ENCODE assay signal across 9 cellular contexts in genomic region chr20:46787986-46788762, GRCh38.
"Had no signal": no experiment of that assay in that cellular context is flagged by ENCODE, and none has a peak within 500 bp of the region (broad histone marks: within the 10 kb centered on the region; RNA-seq: fewer than 3 reads in every experiment).

No MANE protein-coding gene starts in this region.

- H3K27me3 ChIP-seq: colonic mucosa had no signal

- H3K36me3 ChIP-seq: colonic mucosa, heart right ventricle had no signal

- H3K4me1 ChIP-seq: colonic mucosa, heart right ventricle had no signal

- ATAC-seq: activated CD8-positive, alpha-beta T cell treated with anti-CD3 and anti-CD28 coated beads, Interleukin-2, amount 10 ng/mL, durations not matched to agents 7 days and 5 days; activated naive CD8-positive, alpha-beta T cell treated with anti-CD3 and anti-CD28 coated beads, Interleukin-2, amount 50 U/mL, for 24 hours; heart right ventricle; natural killer cell; WTC11 had no signal

- DNase-seq: activated CD4-positive, alpha-beta T cell treated with anti-CD3 and anti-CD28 coated beads for 48 hours; activated CD8-positive, alpha-beta T cell treated with anti-CD3 and anti-CD28 coated beads, Interleukin-2, amount 10 ng/mL, durations not matched to agents 7 days and 5 days; activated naive CD4-positive, alpha-beta T cell; activated naive CD8-positive, alpha-beta T cell treated with anti-CD3 and anti-CD28 coated beads, Interleukin-2, amount 50 U/mL, for 24 hours; colonic mucosa; foreskin melanocyte; heart right ventricle; natural killer cell had no signal

- H3K4me3 ChIP-seq: colonic mucosa, heart right ventricle had no signal

- H3K9me3 ChIP-seq: colonic mucosa, heart right ventricle had no signal

- H3K27ac ChIP-seq: colonic mucosa, heart right ventricle had no signal
